28 cellular contexts compared by ENCODE assay signal in the genomic region with DNA sequence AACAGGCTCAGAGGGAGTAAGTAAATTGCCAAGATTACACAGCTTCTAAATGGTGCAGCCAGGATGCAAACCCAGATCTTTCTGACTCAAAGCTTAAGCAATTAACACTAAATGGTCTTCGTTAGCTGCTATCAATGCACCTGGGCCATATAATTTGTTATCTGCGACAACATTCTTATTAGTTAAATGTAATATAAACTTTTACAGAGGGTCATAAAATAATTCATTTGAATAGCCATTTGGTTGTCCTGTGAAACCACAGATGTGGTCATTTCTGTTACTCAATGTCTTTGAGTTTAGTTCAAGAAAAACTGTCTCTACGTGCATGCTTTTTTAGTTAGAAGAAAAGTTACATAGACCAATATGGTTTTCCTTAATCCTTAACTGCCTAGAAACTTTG. TPM values are rescaled to one million over a fixed set of nuclear protein-coding genes. Genes with fewer than 3 reads are reported as not detected.
DNase-seq lines count a peak whose midpoint lies in the region; ATAC-seq, FAIRE-seq and TF ChIP-seq lines count a peak whose summit lies in the region.
"Had no signal": no experiment of that assay in that cellular context is flagged by ENCODE, and none has a peak within 500 bp of the region (broad histone marks: within the 10 kb centered on the region; RNA-seq: fewer than 3 reads in every experiment).

No MANE protein-coding gene starts in this region.

- no peaks in the 10 kb centered on the region for H3K79me2 ChIP-seq in K562 (ENCODE audit: control insufficient read depth, insufficient read depth, low read length)
- H3K79me2 ChIP-seq in Karpas-422 (ENCODE audit: low read length), result no peaks in the 10 kb centered on the region

- TF ChIP-seq POLR2A in K562 (conservative IDR thresholded peaks at IDR 0.05) (no peak), thyroid gland (IDR thresholded peaks at IDR 0.05) (no peak)

- H3K27ac ChIP-seq in K562 (ENCODE audit: extremely low read depth, low read depth, low read length), result no peak overlapping the region
- H3K27ac ChIP-seq in thyroid gland, result no peak overlapping the region
- no peak overlapping the region for H3K27ac ChIP-seq in Karpas-422 (ENCODE audit: low read length)
- H3K27ac ChIP-seq: KMS-11 had no signal

- H3K4me2 ChIP-seq in K562 (ENCODE audit: insufficient read depth, low read length), result no peak overlapping the region
- no peak overlapping the region for H3K4me2 ChIP-seq in Karpas-422 (ENCODE audit: low read depth, low read length, poor library complexity, severe bottlenecking)
- H3K4me2 ChIP-seq: KMS-11, SK-N-SH had no signal

- POLR2A ChIA-PET in K562 (lab: Yijun Ruan, JAX), result interaction anchor here (1.0 to 1.3 kb wide), 2 partner anchors 8 to 18 kb away, joined by 3 to 5 read pairs; no protein-coding TSS in a partner anchor
- POLR2A ChIA-PET in naive thymus-derived CD8-positive, alpha-beta T cell (lab: Charles Lee), result no interaction called here

- H3K9me2 ChIP-seq in Karpas-422 (replicated peaks; ENCODE audit: insufficient read depth, low read length), result no peaks in the 10 kb centered on the region
- H3K9me2 ChIP-seq: SK-N-SH had no signal

- no peaks in the 10 kb centered on the region for H3K4me1 Mint-ChIP-seq in naive thymus-derived CD8-positive, alpha-beta T cell

- ATAC-seq in K562 (no peak), GM18520 (IDR thresholded peaks at IDR 0.05; ENCODE audit: unreplicated experiment) (no peak)
- no peak for ATAC-seq in naive thymus-derived CD8-positive, alpha-beta T cell
- ATAC-seq: PC-3 had no signal

- no peak for FAIRE-seq in K562 (lab: Jason Lieb, UNC)
- FAIRE-seq: GM12892, GM19239 had no signal

- in situ Hi-C loops in K562 (cut with MboI), result no loop called here

- no peaks in the 10 kb centered on the region for H3K36me3 ChIP-seq in K562 (ENCODE audit: control insufficient read depth, insufficient read depth, low read length)
- no peaks in the 10 kb centered on the region for H3K36me3 ChIP-seq in thyroid gland
- no peaks in the 10 kb centered on the region for H3K36me3 ChIP-seq in Karpas-422 (ENCODE audit: insufficient read depth, low read length)
- H3K36me3 ChIP-seq: BE2C had no signal

- H3K9ac ChIP-seq in K562 (ENCODE audit: insufficient read depth in 1 of 2, low read depth in 2 of 2, low read length in 2 of 2), result no peak overlapping the region
- no peak overlapping the region for H3K9ac ChIP-seq in Karpas-422 (ENCODE audit: low read length)
- H3K9ac ChIP-seq: KMS-11, SK-N-SH had no signal

- H3K27ac Mint-ChIP-seq in naive thymus-derived CD8-positive, alpha-beta T cell, result no peak overlapping the region
- H3K27ac Mint-ChIP-seq: CD14-positive monocyte had no signal

- 46% methylated on average over 3 of the region's 3 CpGs for WGBS in K562 (ENCODE audit: insufficient coverage, low coverage, missing lambda C conversion rate)
- WGBS in thyroid gland, 2 donors, result 78% methylated on average over 3 of the region's 3 CpGs

- H3K27me3 Mint-ChIP-seq in naive thymus-derived CD8-positive, alpha-beta T cell, result peaks cover 0 to 8% (median 0%) of the 10 kb centered on the region in 5 donors

- no TSS peak for BruUV-seq in K562 (replicated peaks; lab: Mats Ljungman, UMichigan)

- peak overlapping the region; percentile 72 for H2AFZ ChIP-seq in K562 (ENCODE audit: low read depth, low read length)
- no peak overlapping the region for H2AFZ ChIP-seq in Karpas-422 (ENCODE audit: low read length)

- H3K36me3 Mint-ChIP-seq in naive thymus-derived CD8-positive, alpha-beta T cell, result no peaks in the 10 kb centered on the region
- H3K36me3 Mint-ChIP-seq: CD14-positive monocyte had no signal

- no peak for TF ChIP-seq RAD21 in K562 (CRISPR knock-in tag; conservative IDR thresholded peaks at IDR 0.05 in 1 of 2, IDR thresholded peaks at IDR 0.05 in 1 of 2)

- H3K27me3 ChIP-seq in K562 (ENCODE audit: control insufficient read depth in 2 of 2, insufficient read depth in 2 of 2, low read length in 2 of 2) (no peaks in the 10 kb centered on the region), thyroid gland (no peaks in the 10 kb centered on the region), Karpas-422 (ENCODE audit: low read length) (no peaks in the 10 kb centered on the region)

- TF ChIP-seq CTCF in K562 (IDR thresholded peaks at IDR 0.05 in 2 of 3, conservative IDR thresholded peaks at IDR 0.05 in 1 of 3; ENCODE audit: insufficient read depth in 2 of 3, low read depth in 1 of 3, low read length in 3 of 3) (no peak), thyroid gland (IDR thresholded peaks at IDR 0.05) (no peak)

- H3K4me1 ChIP-seq in K562 (replicated peaks in 1 of 2; ENCODE audit: control insufficient read depth in 2 of 2, insufficient read depth in 2 of 2, low read length in 2 of 2) (peaks cover 5 to 12% of the 10 kb centered on the region in 2 experiments; a peak in 2 of 5 replicates), thyroid gland (no peaks in the 10 kb centered on the region), Karpas-422 (ENCODE audit: low read length) (no peaks in the 10 kb centered on the region)
- H3K4me1 ChIP-seq: BE2C had no signal

- H3K4me3 ChIP-seq in K562 (no peak overlapping the region), thyroid gland (replicated peaks in 1 of 3) (no peak overlapping the region), Karpas-422 (ENCODE audit: low read length) (no peak overlapping the region)

- H3K9me1 ChIP-seq in K562 (ENCODE audit: control insufficient read depth, insufficient read depth, low read length), result no peaks in the 10 kb centered on the region

- CTCF ChIA-PET in K562 (lab: Yijun Ruan, JAX; ENCODE audit: low intra/inter-chr PET ratio), result no interaction called here

- DNase-seq in M059J (ENCODE audit: low read depth), result peak; percentile 37
- no peak for DNase-seq in K562 (ENCODE audit: extremely low read depth in 1 of 4, low spot score in 3 of 4)
- peak; percentile 9 for DNase-seq in kidney tubule cell (ENCODE audit: low spot score)
- no peak for DNase-seq in thyroid gland
- DNase-seq in naive thymus-derived CD8-positive, alpha-beta T cell, result no peak
- DNase-seq in Karpas-422, result no peak
- DNase-seq: BE2C; Calu3; DMS79 treated with DMSO at 0.1 percent for 48 hours; GF-D8; H7; IMR-90; MV-4-11; NCI-H1105; NCI-H1436 treated with DMSO at 0.1 percent for 48 hours; NCI-H187 treated with DMSO at 0.1 percent for 48 hours; NCI-H2107; NCI-H446; NCI-H526; NCI-H82; NK-92 treated with Interleukin-12 subunit alpha and Interleukin-12 subunit beta, amount 100 ng/mL, for 24 hours; PC-3; SK-N-SH had no signal

- no peak for TF ChIP-seq EP300 in K562 (IDR thresholded peaks at IDR 0.05; ENCODE audit: low read length)

- H3K9me3 ChIP-seq in K562 (replicated peaks; ENCODE audit: control insufficient read depth, insufficient read depth, low read depth, low read length) (no peaks in the 10 kb centered on the region), thyroid gland (no peaks in the 10 kb centered on the region), Karpas-422 (ENCODE audit: low read length) (no peaks in the 10 kb centered on the region)
- H3K9me3 ChIP-seq: BE2C, SK-N-SH had no signal

- intact Hi-C loops in K562 (cut with micrococcal nuclease), result no loop called here
- intact Hi-C loops in thyroid gland (cut with DNase I), result no loop called here

- no peak overlapping the region for H3K4me3 Mint-ChIP-seq in naive thymus-derived CD8-positive, alpha-beta T cell
- H3K4me3 Mint-ChIP-seq: CD14-positive monocyte had no signal

- H4K20me1 ChIP-seq in K562 (replicated peaks; ENCODE audit: control insufficient read depth, insufficient read depth, low read length) (no peaks in the 10 kb centered on the region), Karpas-422 (ENCODE audit: insufficient read depth, low read depth, low read length) (no peaks in the 10 kb centered on the region)

- no peaks in the 10 kb centered on the region for H3K9me3 Mint-ChIP-seq in naive thymus-derived CD8-positive, alpha-beta T cell

TF ChIP-seq in K562, 482 proteins besides CTCF, POLR2A, EP300 and RAD21:
- no peak for TF ChIP-seq CBX1 (IDR thresholded peaks at IDR 0.05; ENCODE audit: low read depth)
- no peak for TF ChIP-seq MAX (CRISPR knock-in tag; IDR thresholded peaks at IDR 0.05)
- TF ChIP-seq RB1 (IDR thresholded peaks at IDR 0.05; ENCODE audit: low read depth), result no peak
- no peak for TF ChIP-seq TEAD4 (IDR thresholded peaks at IDR 0.05; ENCODE audit: low read length)
- no peak for TF ChIP-seq TEAD4 (CRISPR knock-in tag; IDR thresholded peaks at IDR 0.05; ENCODE audit: borderline replicate concordance)
- TF ChIP-seq NR2C1 (IDR thresholded peaks at IDR 0.05), result no peak
- no peak for TF ChIP-seq NR2C1 (tag; IDR thresholded peaks at IDR 0.05)
- TF ChIP-seq TCF3 (CRISPR knock-in tag; IDR thresholded peaks at IDR 0.05), result no peak
- no peak for TF ChIP-seq PCBP1 (IDR thresholded peaks at IDR 0.05; ENCODE audit: low read depth, low read length, poor library complexity, severe bottlenecking)
- no peak for TF ChIP-seq SMARCA4 (IDR thresholded peaks at IDR 0.05)
- TF ChIP-seq ZNF780A (CRISPR knock-in tag; IDR thresholded peaks at IDR 0.05), result no peak

RNA-seq across cellular contexts. Expression of gene NAP1L1, which starts 22.1 kb away (rescaled TPM):
- 185 and 260 TPM in 2 replicates for total RNA-seq in M059J (2014; rRNA removed; shearing (Covaris generic))
- 133 and 584 TPM in 2 replicates for total RNA-seq in K562 (2011; cell fraction: chromatin; rRNA removed; ENCODE audit: low replicate concordance)
- total RNA-seq in K562 (2011; cell fraction: nucleolus; rRNA removed), result 52.5 and 79.6 TPM in 2 replicates
- 207 and 415 TPM in 2 replicates for total RNA-seq in K562 (2011; cell fraction: nucleoplasm; rRNA removed)
- 291 and 292 TPM in 2 replicates for total RNA-seq in K562 (2014; rRNA removed)
- total RNA-seq in K562 (2014; rRNA removed; fragmentation: Illumina TruSeq; extraction: Trizol), result 450 and 550 TPM in 2 replicates
- 358 and 383 TPM in 2 replicates for total RNA-seq in K562 (2015; rRNA removed; fragmentation: Illumina TruSeq; extraction: Trizol)
- 518 and 530 TPM in 2 replicates for total RNA-seq in K562 (2021)
- 421 and 458 TPM in 2 replicates for polyA plus RNA-seq in K562 (2011; rRNA removed)
- polyA plus RNA-seq in K562 (2011; cell fraction: cytosol; rRNA removed), result 67.9 and 143 TPM in 2 replicates
- 135 and 211 TPM in 2 replicates for polyA plus RNA-seq in K562 (2011; cell fraction: nucleus; rRNA removed)
- 571 and 740 TPM in 2 replicates for polyA plus RNA-seq in K562 (2012)
- 560 and 747 TPM in 2 replicates for polyA plus RNA-seq in K562 (2014; fragmentation: Illumina TruSeq; extraction: Trizol)
- 100 to 1,000 TPM; 287 to 326 TPM for polyA plus RNA-seq in K562 (2014; fragmentation: Nextera tagmentation; extraction: Ambion mirVana)
- polyA plus RNA-seq in K562 (2014; rRNA removed), result 400 and 473 TPM in 2 replicates
- polyA minus RNA-seq in K562 (2011; rRNA and poly(A)+ RNA removed), result 372 and 401 TPM in 2 replicates
- polyA minus RNA-seq in K562 (2011; cell fraction: cytosol; rRNA and poly(A)+ RNA removed), result 188 and 218 TPM in 2 replicates
- 139 and 220 TPM in 2 replicates for polyA minus RNA-seq in K562 (2011; cell fraction: nucleus; rRNA and poly(A)+ RNA removed)
- total RNA-seq in thyroid gland, result 100 to 1,000 TPM; 193 to 341 (median 213) TPM
- total RNA-seq in naive thymus-derived CD8-positive, alpha-beta T cell, result 100 to 1,000 TPM; 772 to 820 TPM
- polyA plus RNA-seq in naive thymus-derived CD8-positive, alpha-beta T cell, result 100 to 1,000 TPM; 199 to 224 (median 210) TPM
- 391 and 401 TPM in 2 replicates for total RNA-seq in Karpas-422 (2014; rRNA removed; shearing (Covaris generic); ENCODE audit: low replicate concordance)

Comparison
In these comparisons a context has a peak if more than half of its experiments do, and no peak if none do; other contexts are left out.
1. DNase-seq: peak in M059J (single experiment) and kidney tubule cell (single experiment); none in K562 (0 of 4), thyroid gland (0 of 2), naive thymus-derived CD8-positive, alpha-beta T cell (0 of 10) and Karpas-422 (single experiment).